1 cellular context compared by ENCODE assay signal in the genomic region with DNA sequence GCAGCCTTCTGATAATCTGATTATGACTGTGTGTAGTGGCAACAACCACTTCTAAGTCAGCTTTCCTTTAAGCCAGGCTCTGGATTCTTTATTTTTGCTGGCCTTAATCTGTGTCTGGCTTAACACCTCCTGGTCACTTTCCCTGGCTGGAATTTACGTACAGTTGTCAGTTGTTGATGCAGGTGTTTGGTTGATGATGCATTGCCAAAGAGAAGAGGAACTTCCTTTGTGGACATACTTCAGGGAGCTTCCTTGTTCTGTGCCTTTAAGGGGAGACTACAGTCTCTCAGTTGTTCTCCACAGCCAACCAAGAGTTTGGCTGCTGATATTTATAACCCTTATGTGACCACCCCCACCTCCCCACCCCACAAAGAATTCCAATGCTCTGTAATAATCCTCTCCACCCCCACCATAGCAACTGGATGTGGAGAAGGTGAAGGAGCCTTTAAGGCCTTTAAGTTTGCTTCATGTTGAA.
TF ChIP-seq lines count a peak whose summit lies in the region.

No MANE protein-coding gene starts in this region.

TF ChIP-seq in HCT116, 20 proteins besides CTCF, POLR2A, EP300 and RAD21 (continued from another document):
- TF ChIP-seq, protein P1, sequence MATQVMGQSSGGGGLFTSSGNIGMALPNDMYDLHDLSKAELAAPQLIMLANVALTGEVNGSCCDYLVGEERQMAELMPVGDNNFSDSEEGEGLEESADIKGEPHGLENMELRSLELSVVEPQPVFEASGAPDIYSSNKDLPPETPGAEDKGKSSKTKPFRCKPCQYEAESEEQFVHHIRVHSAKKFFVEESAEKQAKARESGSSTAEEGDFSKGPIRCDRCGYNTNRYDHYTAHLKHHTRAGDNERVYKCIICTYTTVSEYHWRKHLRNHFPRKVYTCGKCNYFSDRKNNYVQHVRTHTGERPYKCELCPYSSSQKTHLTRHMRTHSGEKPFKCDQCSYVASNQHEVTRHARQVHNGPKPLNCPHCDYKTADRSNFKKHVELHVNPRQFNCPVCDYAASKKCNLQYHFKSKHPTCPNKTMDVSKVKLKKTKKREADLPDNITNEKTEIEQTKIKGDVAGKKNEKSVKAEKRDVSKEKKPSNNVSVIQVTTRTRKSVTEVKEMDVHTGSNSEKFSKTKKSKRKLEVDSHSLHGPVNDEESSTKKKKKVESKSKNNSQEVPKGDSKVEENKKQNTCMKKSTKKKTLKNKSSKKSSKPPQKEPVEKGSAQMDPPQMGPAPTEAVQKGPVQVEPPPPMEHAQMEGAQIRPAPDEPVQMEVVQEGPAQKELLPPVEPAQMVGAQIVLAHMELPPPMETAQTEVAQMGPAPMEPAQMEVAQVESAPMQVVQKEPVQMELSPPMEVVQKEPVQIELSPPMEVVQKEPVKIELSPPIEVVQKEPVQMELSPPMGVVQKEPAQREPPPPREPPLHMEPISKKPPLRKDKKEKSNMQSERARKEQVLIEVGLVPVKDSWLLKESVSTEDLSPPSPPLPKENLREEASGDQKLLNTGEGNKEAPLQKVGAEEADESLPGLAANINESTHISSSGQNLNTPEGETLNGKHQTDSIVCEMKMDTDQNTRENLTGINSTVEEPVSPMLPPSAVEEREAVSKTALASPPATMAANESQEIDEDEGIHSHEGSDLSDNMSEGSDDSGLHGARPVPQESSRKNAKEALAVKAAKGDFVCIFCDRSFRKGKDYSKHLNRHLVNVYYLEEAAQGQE (IDR thresholded peaks at IDR 0.05; ENCODE audit: low read depth): no peak
- TF ChIP-seq SIN3A (IDR thresholded peaks at IDR 0.05; ENCODE audit: low read depth) (no peak), ZBTB33 (IDR thresholded peaks at IDR 0.05; ENCODE audit: extremely low read depth, insufficient replicate concordance, low read length) (no peak), ZNF274 (IDR thresholded peaks at IDR 0.05; ENCODE audit: low read depth, low read length) (no peak)
